ENCODE assay signal across 8 cellular contexts in the genomic region with DNA sequence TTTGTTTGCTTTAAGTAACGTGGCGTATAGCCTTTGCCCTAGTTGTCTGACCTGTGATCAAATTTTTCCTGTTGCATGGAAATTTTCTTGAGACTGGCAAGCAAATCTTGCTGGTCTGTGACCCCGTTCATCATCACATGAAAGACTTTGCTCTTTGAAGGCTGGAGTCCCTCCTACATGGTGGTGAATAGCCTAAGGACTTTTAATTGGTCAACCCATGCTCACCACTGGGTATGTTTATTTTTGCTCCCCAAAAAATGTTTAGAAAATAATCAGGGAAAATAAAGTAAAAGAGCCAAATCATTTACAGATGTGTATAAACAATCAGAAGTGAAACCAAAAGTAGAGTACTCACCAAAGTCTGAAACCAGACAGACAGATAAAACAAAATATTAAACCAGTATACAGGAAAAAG.
DNase-seq lines count a peak whose midpoint lies in the region; ATAC-seq and TF ChIP-seq lines count a peak whose summit lies in the region.

No MANE protein-coding gene starts in this region.

- no peaks in the 10 kb centered on the region for H3K79me2 ChIP-seq in ACC112 (ENCODE audit: control insufficient read depth, insufficient read depth, low read length, unreplicated experiment)

- ATAC-seq in GM19372 (IDR thresholded peaks at IDR 0.05; ENCODE audit: low read depth, unreplicated experiment) (peak; percentile 67), HG03571 (IDR thresholded peaks at IDR 0.05; ENCODE audit: unreplicated experiment) (peak; percentile 74), HG03521 (IDR thresholded peaks at IDR 0.05; ENCODE audit: unreplicated experiment) (no peak), psoas muscle (no peak)

- no peak overlapping the region for H3K9ac ChIP-seq in endocrine pancreas (ENCODE audit: control insufficient read depth, insufficient read depth, low read length)

- DNase-seq in psoas muscle: no peak
- DNase-seq in middle frontal gyrus (ENCODE audit: extremely low spot score, low spot score): no peak

- peaks cover 7% of the 10 kb centered on the region for H3K4me1 ChIP-seq in ACC112 (ENCODE audit: control insufficient read depth, insufficient read depth, low read length, unreplicated experiment)
- no peaks in the 10 kb centered on the region for H3K4me1 ChIP-seq in endocrine pancreas (ENCODE audit: control insufficient read depth, insufficient read depth, low read length)
- H3K4me1 ChIP-seq in urinary bladder (ENCODE audit: insufficient read depth): no peaks in the 10 kb centered on the region
- no peaks in the 10 kb centered on the region for H3K4me1 ChIP-seq in psoas muscle

- no peaks in the 10 kb centered on the region for H3K9me3 ChIP-seq in endocrine pancreas (ENCODE audit: control insufficient read depth, low read length)
- H3K9me3 ChIP-seq in psoas muscle: no peaks in the 10 kb centered on the region

- 60% methylated on average over 3 of the region's 3 CpGs for WGBS in urinary bladder
- WGBS in psoas muscle, 3 donors: 14 to 31% (median 19%) methylated on average over 3 of the region's 3 CpGs

- peak overlapping the region; percentile 69 for H2AFZ ChIP-seq in ACC112 (ENCODE audit: low read length, unreplicated experiment)

- H3K4me3 ChIP-seq in ACC112 (ENCODE audit: low read depth, low read length): peak overlapping the region; percentile 77
- peak overlapping the region; percentile 58 for H3K4me3 ChIP-seq in endocrine pancreas (ENCODE audit: control insufficient read depth, insufficient read depth, low read length)
- H3K4me3 ChIP-seq in urinary bladder (ENCODE audit: low read depth, low read length): peak overlapping the region; percentile 24
- H3K4me3 ChIP-seq in psoas muscle: no peak overlapping the region

- TF ChIP-seq CTCF in psoas muscle (IDR thresholded peaks at IDR 0.05): no peak

- H3K27ac ChIP-seq in ACC112 (ENCODE audit: low read depth, low read length) (peak overlapping the region; percentile 23; the same call in 1 of the 2 replicates), urinary bladder (ENCODE audit: low read depth) (no peak overlapping the region), psoas muscle (no peak overlapping the region)

- H3K36me3 ChIP-seq in ACC112 (ENCODE audit: insufficient read depth, low read length): no peaks in the 10 kb centered on the region
- H3K36me3 ChIP-seq in endocrine pancreas (ENCODE audit: control insufficient read depth, insufficient read depth, low read length): no peaks in the 10 kb centered on the region
- no peaks in the 10 kb centered on the region for H3K36me3 ChIP-seq in urinary bladder (ENCODE audit: insufficient read depth)
- H3K36me3 ChIP-seq in psoas muscle (ENCODE audit: insufficient read depth in 1 of 2, low read depth in 1 of 2): no peaks in the 10 kb centered on the region

- no peaks in the 10 kb centered on the region for H3K27me3 ChIP-seq in ACC112 (ENCODE audit: insufficient read depth, low read length)
- H3K27me3 ChIP-seq in endocrine pancreas (ENCODE audit: control insufficient read depth, insufficient read depth, low read length): no peaks in the 10 kb centered on the region
- H3K27me3 ChIP-seq in psoas muscle (ENCODE audit: insufficient read depth in 3 of 3, low read length in 2 of 3): no peaks in the 10 kb centered on the region

- intact Hi-C loops in psoas muscle (cut with DNase I): no loop called here

Comparison
In these comparisons a context has a peak if more than half of its experiments do, and no peak if none do; other contexts are left out.
1. ATAC-seq: peak in GM19372 (single experiment) and HG03571 (single experiment); none in HG03521 (single experiment) and psoas muscle (0 of 4).